ENCODE assay signal across 7 cellular contexts in genomic region chr1:15952317-15953258, GRCh38. TPM values are rescaled to one million over a fixed set of nuclear protein-coding genes. Genes with fewer than 3 reads are reported as not detected.
A peak's percentile ranks its signal among the peaks of the same experiment; 100 is the strongest.
DNase-seq lines count a peak whose midpoint lies in the region; ATAC-seq and TF ChIP-seq lines count a peak whose summit lies in the region.

No MANE protein-coding gene starts in this region.

- H3K36me3 ChIP-seq in HCT116 (ENCODE audit: control insufficient read depth in 1 of 2, insufficient read depth in 2 of 2, low read length in 2 of 2) (peaks cover 0 to 3% of the 10 kb centered on the region in 2 experiments; a peak in 1 of 4 replicates), esophagus muscularis mucosa (peaks cover 0 to 11% (median 9%) of the 10 kb centered on the region in 4 donors)

- intact Hi-C loops in HCT116 (cut with micrococcal nuclease) (no loop called here), esophagus muscularis mucosa (cut with DNase I) (loop anchor here (5.0 kb wide), 1 partner anchor 120 kb away; no protein-coding TSS in a partner anchor)

- RAD21 ChIA-PET in HCT116 (lab: Charles Lee; ENCODE audit: low non-redundant PET in 1 of 2, low total read pairs in 2 of 2, uncharacterized antibody in 2 of 2, unreplicated experiment in 2 of 2): no interaction called here

- H3K27ac ChIP-seq in HCT116 (ENCODE audit: low read depth, low read length) (0 out of 2 replicates have a peak overlapping the region, but pooled peaks have one; percentile 10), esophagus muscularis mucosa (replicated peaks in 1 of 4) (peak overlapping the region; percentile 48 to 96 (median 78))

- H3K4me1 ChIP-seq in HCT116 (ENCODE audit: control insufficient read depth in 1 of 2, insufficient read depth in 2 of 2, low read length in 2 of 2): peaks cover 33 to 68% of the 10 kb centered on the region in 2 experiments
- peaks cover 76 to 88% (median 87%) of the 10 kb centered on the region in 4 donors for H3K4me1 ChIP-seq in esophagus muscularis mucosa

- peaks cover 84% of the 10 kb centered on the region for H3K36me3 Mint-ChIP-seq in stimulated activated effector memory CD8-positive, alpha-beta T cell treated with anti-CD3 and anti-CD28 coated beads, Interleukin-12 subunit alpha, Interleukin-12 subunit beta, amount 100 ng/mL, for 72 hours

- 71% methylated on average over 26 of the region's 27 CpGs for WGBS in esophagus muscularis mucosa

- H2AFZ ChIP-seq in HCT116 (ENCODE audit: low read depth, low read length, poor library complexity, severe bottlenecking): no peak overlapping the region

- H4K20me1 ChIP-seq in HCT116 (ENCODE audit: insufficient read depth): no peaks in the 10 kb centered on the region

- H3K4me3 ChIP-seq in HCT116 (replicated peaks in 1 of 2; ENCODE audit: low read depth in 1 of 2, low read length in 2 of 2) (peak overlapping the region in 1 of 2 experiments; percentile 39; a peak in 2 of 4 replicates), esophagus muscularis mucosa (no peak overlapping the region)

- BruUV-seq in HCT116 (replicated peaks; lab: Mats Ljungman, UMichigan): no TSS peak

- H3K27me3 ChIP-seq in HCT116 (ENCODE audit: insufficient read depth, low read length) (no peaks in the 10 kb centered on the region), esophagus muscularis mucosa (no peaks in the 10 kb centered on the region)

- H3K27ac Mint-ChIP-seq in stimulated activated effector memory CD8-positive, alpha-beta T cell treated with anti-CD3 and anti-CD28 coated beads, Interleukin-12 subunit alpha, Interleukin-12 subunit beta, amount 100 ng/mL, for 72 hours: peak overlapping the region; percentile 97

- peak overlapping the region; percentile 78 for H3K4me2 ChIP-seq in HCT116 (ENCODE audit: low read length)

- POLR2A ChIA-PET in HCT116 (lab: Charles Lee): interaction anchor here (0.9 kb wide), 1 partner anchor 192 kb away, joined by 4 read pairs; no protein-coding TSS in a partner anchor

- no peaks in the 10 kb centered on the region for H3K9me3 Mint-ChIP-seq in stimulated activated effector memory CD8-positive, alpha-beta T cell treated with anti-CD3 and anti-CD28 coated beads, Interleukin-12 subunit alpha, Interleukin-12 subunit beta, amount 100 ng/mL, for 72 hours

- no peak for TF ChIP-seq CTCF in HCT116 (IDR thresholded peaks at IDR 0.05 in 2 of 3, conservative IDR thresholded peaks at IDR 0.05 in 1 of 3; ENCODE audit: borderline replicate concordance in 1 of 3, insufficient read depth in 1 of 3, low read depth in 2 of 3, low read length in 2 of 3)
- TF ChIP-seq CTCF in esophagus muscularis mucosa (IDR thresholded peaks at IDR 0.05): no peak

- TF ChIP-seq POLR2A in HCT116 (IDR thresholded peaks at IDR 0.05; ENCODE audit: borderline replicate concordance, extremely low read depth, insufficient read depth, insufficient read length) (no peak), esophagus muscularis mucosa (IDR thresholded peaks at IDR 0.05; ENCODE audit: low read depth) (no peak)

- DNase-seq in HCT116 (ENCODE audit: low read depth, low spot score): peak; percentile 38
- peak; percentile 67 to 89 for DNase-seq in SW 1271 (lab: John Stamatoyannopoulos, UW)
- no peak for DNase-seq in esophagus muscularis mucosa (ENCODE audit: extremely low spot score)
- DNase-seq in stimulated activated effector memory CD8-positive, alpha-beta T cell treated with anti-CD3 and anti-CD28 coated beads, Interleukin-12 subunit alpha, Interleukin-12 subunit beta, amount 100 ng/mL, for 72 hours (ENCODE audit: low spot score in 2 of 2): no peak
- DNase-seq in NCI-H2029 (lab: John Stamatoyannopoulos, UW): no peak

- H3K79me2 ChIP-seq in HCT116 (ENCODE audit: insufficient read depth, low read length): peaks cover 38% of the 10 kb centered on the region; the same call in 1 of the 2 replicates

- H3K4me1 Mint-ChIP-seq in stimulated activated effector memory CD8-positive, alpha-beta T cell treated with anti-CD3 and anti-CD28 coated beads, Interleukin-12 subunit alpha, Interleukin-12 subunit beta, amount 100 ng/mL, for 72 hours: peaks cover 96% of the 10 kb centered on the region

- TF ChIP-seq RAD21 in HCT116 (IDR thresholded peaks at IDR 0.05; ENCODE audit: low read depth): peak; percentile 25; the same call in 1 of the 2 replicates

- H3K4me3 Mint-ChIP-seq in stimulated activated effector memory CD8-positive, alpha-beta T cell treated with anti-CD3 and anti-CD28 coated beads, Interleukin-12 subunit alpha, Interleukin-12 subunit beta, amount 100 ng/mL, for 72 hours: peak overlapping the region; percentile 69

- H3K9me2 ChIP-seq in HCT116 (ENCODE audit: insufficient read depth): no peaks in the 10 kb centered on the region

- H3K9me3 ChIP-seq in HCT116 (ENCODE audit: control insufficient read depth in 1 of 2, insufficient read depth in 1 of 2, low read depth in 1 of 2, low read length in 2 of 2) (no peaks in the 10 kb centered on the region), esophagus muscularis mucosa (no peaks in the 10 kb centered on the region)

- CTCF ChIA-PET in HCT116 (lab: Charles Lee): no interaction called here

- H3K9ac ChIP-seq in HCT116 (ENCODE audit: low read length): peak overlapping the region; percentile 40

- ATAC-seq in HCT116 (peak; percentile 45), GM21717 (IDR thresholded peaks at IDR 0.05; ENCODE audit: unreplicated experiment) (no peak), HG02642 (IDR thresholded peaks at IDR 0.05; ENCODE audit: poor library complexity, unreplicated experiment) (no peak)
- no peak for ATAC-seq in stimulated activated effector memory CD8-positive, alpha-beta T cell treated with anti-CD3 and anti-CD28 coated beads, Interleukin-12 subunit alpha, Interleukin-12 subunit beta, amount 100 ng/mL, for 72 hours

- TF ChIP-seq EP300 in esophagus muscularis mucosa (IDR thresholded peaks at IDR 0.05): no peak

TF ChIP-seq in HCT116, 20 proteins besides CTCF, POLR2A, EP300 and RAD21 (continues in another document):
- TF ChIP-seq FOSL1 (IDR thresholded peaks at IDR 0.05; ENCODE audit: low read depth) (peak; percentile 94), CEBPB (IDR thresholded peaks at IDR 0.05; ENCODE audit: low read depth) (no peak), TCF7L2 (IDR thresholded peaks at IDR 0.05; ENCODE audit: borderline replicate concordance, extremely low read depth, insufficient read depth, insufficient read length) (no peak), EZH2phosphoT487 (IDR thresholded peaks at IDR 0.05; ENCODE audit: borderline replicate concordance) (no peak), YY1 (IDR thresholded peaks at IDR 0.05; ENCODE audit: extremely low read depth, insufficient replicate concordance, low read depth, low read length) (no peak), CBX3 (IDR thresholded peaks at IDR 0.05; ENCODE audit: low read depth) (peak; percentile 59), ATF3 (IDR thresholded peaks at IDR 0.05) (no peak), SP1 (IDR thresholded peaks at IDR 0.05; ENCODE audit: low read depth) (peak; percentile 93), JUND (IDR thresholded peaks at IDR 0.05) (peak; percentile 93), MAX (IDR thresholded peaks at IDR 0.05) (peak; percentile 69), SIN3A (IDR thresholded peaks at IDR 0.05; ENCODE audit: low read depth) (no peak; the same call in 1 of the 2 replicates)
- TF ChIP-seq, protein P1, sequence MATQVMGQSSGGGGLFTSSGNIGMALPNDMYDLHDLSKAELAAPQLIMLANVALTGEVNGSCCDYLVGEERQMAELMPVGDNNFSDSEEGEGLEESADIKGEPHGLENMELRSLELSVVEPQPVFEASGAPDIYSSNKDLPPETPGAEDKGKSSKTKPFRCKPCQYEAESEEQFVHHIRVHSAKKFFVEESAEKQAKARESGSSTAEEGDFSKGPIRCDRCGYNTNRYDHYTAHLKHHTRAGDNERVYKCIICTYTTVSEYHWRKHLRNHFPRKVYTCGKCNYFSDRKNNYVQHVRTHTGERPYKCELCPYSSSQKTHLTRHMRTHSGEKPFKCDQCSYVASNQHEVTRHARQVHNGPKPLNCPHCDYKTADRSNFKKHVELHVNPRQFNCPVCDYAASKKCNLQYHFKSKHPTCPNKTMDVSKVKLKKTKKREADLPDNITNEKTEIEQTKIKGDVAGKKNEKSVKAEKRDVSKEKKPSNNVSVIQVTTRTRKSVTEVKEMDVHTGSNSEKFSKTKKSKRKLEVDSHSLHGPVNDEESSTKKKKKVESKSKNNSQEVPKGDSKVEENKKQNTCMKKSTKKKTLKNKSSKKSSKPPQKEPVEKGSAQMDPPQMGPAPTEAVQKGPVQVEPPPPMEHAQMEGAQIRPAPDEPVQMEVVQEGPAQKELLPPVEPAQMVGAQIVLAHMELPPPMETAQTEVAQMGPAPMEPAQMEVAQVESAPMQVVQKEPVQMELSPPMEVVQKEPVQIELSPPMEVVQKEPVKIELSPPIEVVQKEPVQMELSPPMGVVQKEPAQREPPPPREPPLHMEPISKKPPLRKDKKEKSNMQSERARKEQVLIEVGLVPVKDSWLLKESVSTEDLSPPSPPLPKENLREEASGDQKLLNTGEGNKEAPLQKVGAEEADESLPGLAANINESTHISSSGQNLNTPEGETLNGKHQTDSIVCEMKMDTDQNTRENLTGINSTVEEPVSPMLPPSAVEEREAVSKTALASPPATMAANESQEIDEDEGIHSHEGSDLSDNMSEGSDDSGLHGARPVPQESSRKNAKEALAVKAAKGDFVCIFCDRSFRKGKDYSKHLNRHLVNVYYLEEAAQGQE (IDR thresholded peaks at IDR 0.05; ENCODE audit: low read depth): no peak

RNA-seq across cellular contexts. Expression of gene ZBTB17, which starts 23.3 kb away (rescaled TPM):
- 31.6 TPM for total RNA-seq in HCT116 (2021; ENCODE audit: unreplicated experiment)
- 40.8 and 53.1 TPM in 2 replicates for polyA plus RNA-seq in HCT116 (2012)
- total RNA-seq in esophagus muscularis mucosa: 10 to 100 TPM; 29.5 to 40.8 (median 34.6) TPM

RNA-seq across cellular contexts. Expression of gene SRARP, which starts 51.4 kb away (rescaled TPM):
- total RNA-seq in HCT116 (2021; ENCODE audit: unreplicated experiment) (not detected), esophagus muscularis mucosa (not detected)
- not detected in 2 replicates for polyA plus RNA-seq in HCT116 (2012)

Comparison
In these comparisons a context has a peak if more than half of its experiments do, and no peak if none do; other contexts are left out.
1. DNase-seq: peak in HCT116 (single experiment) and SW 1271 (2 of 2); none in esophagus muscularis mucosa (single experiment), stimulated activated effector memory CD8-positive, alpha-beta T cell treated with anti-CD3 and anti-CD28 coated beads, Interleukin-12 subunit alpha, Interleukin-12 subunit beta, amount 100 ng/mL, for 72 hours (0 of 2) and NCI-H2029 (single experiment).